Comparison of ENCODE assay signal across 12 cellular contexts in the genomic region with DNA sequence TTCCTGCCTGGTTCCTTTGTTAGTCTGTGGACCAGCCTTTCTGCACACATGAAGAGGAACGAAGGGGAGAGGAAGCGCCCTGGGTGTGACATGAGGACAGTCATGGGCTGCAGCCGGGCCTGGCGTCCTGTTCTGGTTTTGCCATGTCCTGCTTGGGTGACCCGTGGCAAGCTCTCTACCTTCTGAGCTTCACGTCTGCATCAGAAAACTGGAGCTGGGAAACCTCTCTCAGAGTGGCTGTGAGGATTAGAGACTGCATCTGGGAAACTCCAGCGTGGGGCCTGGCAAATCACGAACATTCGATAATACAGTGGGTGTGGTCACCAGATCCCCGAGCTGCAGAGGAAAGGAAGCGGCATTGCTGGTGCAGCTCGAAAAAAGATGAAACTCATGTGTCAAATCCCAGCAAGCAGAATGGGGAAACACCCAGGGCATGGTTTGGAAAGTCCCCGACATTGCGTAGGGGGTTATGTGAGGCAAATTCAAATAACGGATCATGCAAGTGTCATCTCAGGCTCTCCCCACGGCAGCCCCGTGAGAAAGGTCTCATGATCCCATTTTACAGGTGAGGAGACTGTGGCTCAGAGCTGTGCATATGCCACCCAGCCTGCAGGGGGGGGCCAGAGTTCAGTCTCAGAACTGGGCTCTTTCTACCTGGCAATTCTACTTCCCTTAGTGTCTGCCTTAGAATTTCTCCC.
DNase-seq lines count a peak whose midpoint lies in the region; ATAC-seq and TF ChIP-seq lines count a peak whose summit lies in the region.
"Had no signal": no experiment of that assay in that cellular context is flagged by ENCODE, and none has a peak within 500 bp of the region (broad histone marks: within the 10 kb centered on the region; RNA-seq: fewer than 3 reads in every experiment).

No MANE protein-coding gene starts in this region.

- peak; percentile 77 for DNase-seq in GM12864 (ENCODE audit: low read depth)
- no peak for DNase-seq in epithelial cell of proximal tubule (ENCODE audit: low read depth)
- DNase-seq in GM19240 (ENCODE audit: insufficient read length, low spot score) = no peak
- no peak for DNase-seq in DMS79 treated with DMSO at 0.1 percent for 48 hours (lab: John Stamatoyannopoulos, UW)
- no peak for DNase-seq in DMS 273 treated with DMSO at 0.1 percent for 48 hours (lab: John Stamatoyannopoulos, UW)
- DNase-seq: activated CD4-positive, CD25-positive, alpha-beta regulatory T cell; anterior cingulate cortex; NCI-H1436 treated with DMSO at 0.1 percent for 48 hours; Peyer's patch had no signal

- TF ChIP-seq CTCF in GM12864 (IDR thresholded peaks at IDR 0.05; ENCODE audit: low read depth, low read length, missing control alignments) (peak; percentile 60), LNCAP (IDR thresholded peaks at IDR 0.05) (peak; percentile 11; the same call in 1 of the 2 replicates), epithelial cell of proximal tubule (conservative IDR thresholded peaks at IDR 0.05; ENCODE audit: low read depth, low read length) (peak; percentile 14)

- ATAC-seq in GM19324 (IDR thresholded peaks at IDR 0.05; ENCODE audit: low FRiP score, unreplicated experiment) (peak; percentile 48), HG02973 (IDR thresholded peaks at IDR 0.05; ENCODE audit: unreplicated experiment) (no peak)

- H3K4me3 ChIP-seq in GM12864 (ENCODE audit: low read depth, low read length) (no peak overlapping the region), epithelial cell of proximal tubule (ENCODE audit: low read depth, low read length) (no peak overlapping the region)
- H3K4me3 ChIP-seq: Peyer's patch had no signal
